In genomic region chr17:82571855-82572254, GRCh38 we compare ENCODE assay signal across 16 cellular contexts.
"Had no signal": no experiment of that assay in that cellular context is flagged by ENCODE, and none has a peak within 500 bp of the region (broad histone marks: within the 10 kb centered on the region; RNA-seq: fewer than 3 reads in every experiment).

No MANE protein-coding gene starts in this region.

- H3K27ac ChIP-seq: coronary artery, gastroesophageal sphincter, left ventricle myocardium inferior, lower lobe of right lung, ovary had no signal

- DNase-seq: caudate nucleus; effector CD4-positive, alpha-beta T cell; glutamatergic neuron; left cardiac atrium; left ventricle myocardium inferior; mesenchymal stem cell; midbrain; ovary; right cardiac atrium; stimulated activated CD4-positive, alpha-beta T cell treated with anti-CD3 and anti-CD28 coated beads, Interleukin-2, amount 100 ng/mL, for 48 hours; trophoblast cell had no signal

- FAIRE-seq: keratinocyte had no signal

- H3K4me2 ChIP-seq: smooth muscle cell had no signal

- H3K4me3 ChIP-seq: coronary artery, gastroesophageal sphincter, left ventricle myocardium inferior, lower lobe of right lung, ovary, smooth muscle cell had no signal

- H3K36me3 ChIP-seq: ovary had no signal

- H3K27me3 ChIP-seq: gastroesophageal sphincter, ovary had no signal

- ATAC-seq: gastroesophageal sphincter, left cardiac atrium, lower lobe of right lung, right cardiac atrium had no signal

- H3K9me3 ChIP-seq: gastroesophageal sphincter, left ventricle myocardium inferior, lower lobe of right lung, ovary had no signal
